In genomic region chr10:25815236-25815635, GRCh38 we compare ENCODE assay signal across 21 cellular contexts.
DNase-seq lines count a peak whose midpoint lies in the region; FAIRE-seq and TF ChIP-seq lines count a peak whose summit lies in the region.
"Had no signal": no experiment of that assay in that cellular context is flagged by ENCODE, and none has a peak within 500 bp of the region (broad histone marks: within the 10 kb centered on the region; RNA-seq: fewer than 3 reads in every experiment).

No MANE protein-coding gene starts in this region.

- H3K9me3 ChIP-seq in fibroblast of lung (ENCODE audit: control insufficient read depth, insufficient read depth, low read depth, low read length), result no peaks in the 10 kb centered on the region
- H3K9me3 ChIP-seq: BE2C had no signal

- no peaks in the 10 kb centered on the region for H3K9me3 Mint-ChIP-seq in activated CD4-positive, alpha-beta T cell treated with anti-CD3 and anti-CD28 coated beads, Interleukin-2, amount 10 ng/mL, durations not matched to agents 24 days and 14 days

- no peak overlapping the region for H3K9ac ChIP-seq in fibroblast of lung (ENCODE audit: insufficient read depth, low read length)
- H3K9ac ChIP-seq: GM23248 had no signal

- intact Hi-C loops in activated CD4-positive, alpha-beta T cell treated with anti-CD3 and anti-CD28 coated beads, Interleukin-2, amount 10 ng/mL, durations not matched to agents 24 days and 14 days (cut with micrococcal nuclease), result no loop called here

- H3K36me3 ChIP-seq in fibroblast of lung (ENCODE audit: control insufficient read depth, insufficient read depth, low read length), result no peaks in the 10 kb centered on the region
- H3K36me3 ChIP-seq: BE2C had no signal

- no peaks in the 10 kb centered on the region for H3K4me1 ChIP-seq in fibroblast of lung (ENCODE audit: control insufficient read depth, extremely low read depth, insufficient read depth, low read length)
- H3K4me1 ChIP-seq: BE2C had no signal

- H3K27me3 ChIP-seq in fibroblast of lung (ENCODE audit: control insufficient read depth, insufficient read depth, low read length), result no peaks in the 10 kb centered on the region
- H3K27me3 ChIP-seq: BE2C had no signal

- TF ChIP-seq CTCF in fibroblast of lung (conservative IDR thresholded peaks at IDR 0.05 in 1 of 2, IDR thresholded peaks at IDR 0.05 in 1 of 2; ENCODE audit: low read depth in 1 of 2, low read length in 2 of 2), result no peak

- H4K20me1 ChIP-seq in fibroblast of lung (ENCODE audit: control insufficient read depth, extremely low read depth, insufficient read depth, low read length), result no peaks in the 10 kb centered on the region

- no peak overlapping the region for H2AFZ ChIP-seq in fibroblast of lung (ENCODE audit: low read length)
- H2AFZ ChIP-seq: GM23248 had no signal

- no peaks in the 10 kb centered on the region for H3K36me3 Mint-ChIP-seq in activated CD4-positive, alpha-beta T cell treated with anti-CD3 and anti-CD28 coated beads, Interleukin-2, amount 10 ng/mL, durations not matched to agents 24 days and 14 days (ENCODE audit: low read depth)
- H3K36me3 Mint-ChIP-seq: CD8-positive, alpha-beta memory T cell had no signal

- H3K79me2 ChIP-seq in fibroblast of lung (ENCODE audit: control insufficient read depth, insufficient read depth, low read length), result no peaks in the 10 kb centered on the region

- H3K4me1 Mint-ChIP-seq in activated CD4-positive, alpha-beta T cell treated with anti-CD3 and anti-CD28 coated beads, Interleukin-2, amount 10 ng/mL, durations not matched to agents 24 days and 14 days, result no peaks in the 10 kb centered on the region
- H3K4me1 Mint-ChIP-seq: CD8-positive, alpha-beta memory T cell had no signal

- no peaks in the 10 kb centered on the region for H3K27me3 Mint-ChIP-seq in activated CD4-positive, alpha-beta T cell treated with anti-CD3 and anti-CD28 coated beads, Interleukin-2, amount 10 ng/mL, durations not matched to agents 24 days and 14 days
- H3K27me3 Mint-ChIP-seq: CD8-positive, alpha-beta memory T cell had no signal

- peak; percentile 7 for DNase-seq in activated CD4-positive, alpha-beta T cell treated with anti-CD3 and anti-CD28 coated beads, Interleukin-2, amount 10 ng/mL, durations not matched to agents 24 days and 14 days
- no peak for DNase-seq in activated CD4-positive, alpha-beta T cell treated with anti-CD3 and anti-CD28 coated beads, Interleukin-2, amount 50 U/mL, for 4 hours
- peak; percentile 68 for DNase-seq in amniotic epithelial cell (ENCODE audit: low read depth)
- DNase-seq in fibroblast of lung (ENCODE audit: low read depth in 2 of 2), result peak; percentile 1 to 90
- DNase-seq in urothelium cell line (ENCODE audit: low spot score), result peak; percentile 6
- no peak for DNase-seq in NCI-H345 treated with DMSO at 0.1 percent for 48 hours (lab: John Stamatoyannopoulos, UW; ENCODE audit: unreplicated experiment)
- DNase-seq in SIG-M5 (lab: John Stamatoyannopoulos, UW), result no peak
- no peak for DNase-seq in activated effector memory CD4-positive, alpha-beta T cell treated with Interleukin-2 at 50 U/mL for 16 hours
- DNase-seq: BE2C; CD8-positive, alpha-beta memory T cell; GDM1; GM23248; Karpas-422; NCI-H1105; NCI-H1694; NCI-H2227 treated with DMSO at 0.1 percent for 48 hours; NCI-H524 treated with DMSO at 0.1 percent for 48 hours; NK-92 treated with Interleukin-12 subunit alpha and Interleukin-12 subunit beta, amount 100 ng/mL, for 24 hours had no signal

- no peak overlapping the region for H3K4me3 Mint-ChIP-seq in activated CD4-positive, alpha-beta T cell treated with anti-CD3 and anti-CD28 coated beads, Interleukin-2, amount 10 ng/mL, durations not matched to agents 24 days and 14 days
- H3K4me3 Mint-ChIP-seq: CD8-positive, alpha-beta memory T cell had no signal

- H3K4me2 ChIP-seq in fibroblast of lung (ENCODE audit: extremely low read depth, insufficient read depth, low read length), result no peak overlapping the region

- H3K27ac ChIP-seq in fibroblast of lung (ENCODE audit: insufficient read depth, low read length), result no peak overlapping the region
- H3K27ac ChIP-seq: 22Rv1, GM23248, RWPE1 had no signal

- no peak overlapping the region for H3K4me3 ChIP-seq in fibroblast of lung (replicated peaks in 1 of 4; ENCODE audit: control extremely low read depth in 1 of 4, insufficient read depth in 1 of 4, low read depth in 3 of 4, low read length in 4 of 4)
- H3K4me3 ChIP-seq: GM12878, GM23248 had no signal

- FAIRE-seq in urothelium cell line (lab: Jason Lieb, UNC), result no peak
- FAIRE-seq: GM12878 had no signal

- H3K27ac Mint-ChIP-seq in activated CD4-positive, alpha-beta T cell treated with anti-CD3 and anti-CD28 coated beads, Interleukin-2, amount 10 ng/mL, durations not matched to agents 24 days and 14 days, result no peak overlapping the region
- H3K27ac Mint-ChIP-seq: CD8-positive, alpha-beta memory T cell had no signal

Comparison
In these comparisons a context has a peak if more than half of its experiments do, and no peak if none do; other contexts are left out.
1. DNase-seq: peak in activated CD4-positive, alpha-beta T cell treated with anti-CD3 and anti-CD28 coated beads, Interleukin-2, amount 10 ng/mL, durations not matched to agents 24 days and 14 days (single experiment), amniotic epithelial cell (single experiment), fibroblast of lung (2 of 2) and urothelium cell line (single experiment); none in activated CD4-positive, alpha-beta T cell treated with anti-CD3 and anti-CD28 coated beads, Interleukin-2, amount 50 U/mL, for 4 hours (0 of 2), NCI-H345 treated with DMSO at 0.1 percent for 48 hours (single experiment), SIG-M5 (single experiment) and activated effector memory CD4-positive, alpha-beta T cell treated with Interleukin-2 at 50 U/mL for 16 hours (single experiment).